12 cellular contexts compared by ENCODE assay signal in genomic region chr2:215929602-215930335, GRCh38.
DNase-seq lines count a peak whose midpoint lies in the region; ATAC-seq and TF ChIP-seq lines count a peak whose summit lies in the region.
"Had no signal": no experiment of that assay in that cellular context is flagged by ENCODE, and none has a peak within 500 bp of the region (broad histone marks: within the 10 kb centered on the region; RNA-seq: fewer than 3 reads in every experiment).

No MANE protein-coding gene starts in this region.

- H3K4me3 ChIP-seq in HEK293 (ENCODE audit: low read depth, low read length) (no peak overlapping the region), left lung (no peak overlapping the region), OCI-LY7 (ENCODE audit: low read depth, low read length, poor library complexity, severe bottlenecking) (no peak overlapping the region)
- H3K4me3 ChIP-seq: BLaER1 treated with 17β-estradiol and CSF1 and Interleukin-3, amounts not matched to agents 10 nM and 100 nM; HAP-1 had no signal

- H2AFZ ChIP-seq in OCI-LY7 (ENCODE audit: low read length): no peak overlapping the region

- H3K9me3 Mint-ChIP-seq in Calu3 (ENCODE audit: low read depth, unreplicated experiment): no peaks in the 10 kb centered on the region
- peaks cover 39% of the 10 kb centered on the region for H3K9me3 Mint-ChIP-seq in WTC11

- POLR2A ChIA-PET in HEK293 (lab: Yijun Ruan, JAX) (no interaction called here), WTC11 (lab: Charles Lee) (no interaction called here), OCI-LY7 (lab: Charles Lee) (no interaction called here)

- H3K36me3 Mint-ChIP-seq in Calu3 (ENCODE audit: insufficient read depth, unreplicated experiment) (peaks cover 5% of the 10 kb centered on the region), WTC11 (peaks cover 52% of the 10 kb centered on the region)

- H3K4me2 ChIP-seq in OCI-LY7 (ENCODE audit: low read length): no peak overlapping the region

- H3K27ac ChIP-seq in HEK293 (ENCODE audit: extremely low read depth, low read depth, low read length) (no peak overlapping the region), left lung (peak overlapping the region; percentile 4 to 67), OCI-LY7 (ENCODE audit: low read depth, low read length, poor library complexity, severe bottlenecking) (no peak overlapping the region)

- H4K20me1 ChIP-seq in OCI-LY7 (ENCODE audit: insufficient read depth, low read length): no peaks in the 10 kb centered on the region
- H4K20me1 ChIP-seq: BLaER1 treated with 17β-estradiol and CSF1 and Interleukin-3, amounts not matched to agents 10 nM and 100 nM had no signal

- peaks cover 17% of the 10 kb centered on the region for H3K4me1 Mint-ChIP-seq in Calu3 (ENCODE audit: low read depth, unreplicated experiment)
- H3K4me1 Mint-ChIP-seq in WTC11: peaks cover 57% of the 10 kb centered on the region

- H3K4me1 ChIP-seq in HEK293 (ENCODE audit: control insufficient read depth, insufficient read depth, low read length): no peaks in the 10 kb centered on the region
- peaks cover 0 to 15% of the 10 kb centered on the region in 2 donors for H3K4me1 ChIP-seq in left lung
- no peaks in the 10 kb centered on the region for H3K4me1 ChIP-seq in OCI-LY7 (ENCODE audit: insufficient read depth, low read length, poor library complexity, severe bottlenecking)
- H3K4me1 ChIP-seq: HAP-1 had no signal

- CTCF ChIA-PET in Calu3 (lab: Charles Lee) (no interaction called here), HEK293 (lab: Yijun Ruan, JAX) (interaction anchor here (0.6 to 1.8 kb wide), 7 partner anchors 9 to 1277 kb away, joined by 3 to 6 read pairs (median 3); no protein-coding TSS in a partner anchor), WTC11 (lab: Charles Lee) (interaction anchor here (1.3 to 3.4 kb wide), 4 partner anchors 11 to 618 kb away, joined by 3 to 31 read pairs (median 6); partner anchors contain the start of gene ATIC), OCI-LY7 (lab: Charles Lee; ENCODE audit: unreplicated experiment) (no interaction called here)

- H3K27me3 ChIP-seq in left lung: no peaks in the 10 kb centered on the region
- H3K27me3 ChIP-seq: BLaER1 treated with 17β-estradiol and CSF1 and Interleukin-3, amounts not matched to agents 10 nM and 100 nM had no signal

- no peaks in the 10 kb centered on the region for H3K79me2 ChIP-seq in OCI-LY7 (ENCODE audit: insufficient read depth, low read depth, low read length)

- H3K9me3 ChIP-seq in HEK293 (ENCODE audit: control insufficient read depth, insufficient read depth, low read depth, low read length): no peaks in the 10 kb centered on the region
- H3K9me3 ChIP-seq in left lung: no peaks in the 10 kb centered on the region
- H3K9me3 ChIP-seq in OCI-LY7 (ENCODE audit: low read length): no peaks in the 10 kb centered on the region
- H3K9me3 ChIP-seq: BLaER1 treated with 17β-estradiol and CSF1 and Interleukin-3, amounts not matched to agents 10 nM and 100 nM; HAP-1 had no signal

- H3K27ac Mint-ChIP-seq in Calu3 (ENCODE audit: unreplicated experiment) (peak overlapping the region; percentile 17), WTC11 (peak overlapping the region; percentile 10)

- H3K27me3 Mint-ChIP-seq in Calu3 (ENCODE audit: unreplicated experiment) (no peaks in the 10 kb centered on the region), WTC11 (ENCODE audit: low read depth) (no peaks in the 10 kb centered on the region; the same call in 1 of the 2 replicates)

- no peaks in the 10 kb centered on the region for H3K9me2 ChIP-seq in OCI-LY7 (ENCODE audit: insufficient read depth, low read length)

- intact Hi-C loops in Calu3 (cut with micrococcal nuclease; ENCODE audit: unreplicated experiment): loop anchor here (5.0 to 10.0 kb wide), 2 partner anchors 655 to 967 kb away; no protein-coding TSS in a partner anchor
- intact Hi-C loops in left lung (cut with DNase I): no loop called here
- intact Hi-C loops in OCI-LY7 (cut with micrococcal nuclease; ENCODE audit: unreplicated experiment): loop anchor here (10.0 kb wide), 2 partner anchors 375 to 655 kb away; no protein-coding TSS in a partner anchor

- TF ChIP-seq CTCF in Calu3 (IDR thresholded peaks at IDR 0.05; ENCODE audit: unreplicated experiment): no peak
- no peak for TF ChIP-seq CTCF in HEK293 (tag by site-specific recombination; IDR thresholded peaks at IDR 0.05)
- no peak for TF ChIP-seq CTCF in WTC11 (IDR thresholded peaks at IDR 0.05)
- TF ChIP-seq CTCF in left lung (IDR thresholded peaks at IDR 0.05): no peak
- no peak for TF ChIP-seq CTCF in OCI-LY7 (conservative IDR thresholded peaks at IDR 0.05; ENCODE audit: low read length)

- H3K4me3 Mint-ChIP-seq in Calu3 (ENCODE audit: low read depth, unreplicated experiment) (no peak overlapping the region), WTC11 (no peak overlapping the region)

- H3K36me3 ChIP-seq in HEK293 (ENCODE audit: control insufficient read depth in 2 of 2, insufficient read depth in 1 of 2, low read length in 2 of 2) (no peaks in the 10 kb centered on the region), left lung (no peaks in the 10 kb centered on the region), OCI-LY7 (ENCODE audit: insufficient read depth, low read length) (no peaks in the 10 kb centered on the region)
- H3K36me3 ChIP-seq: BLaER1 treated with 17β-estradiol and CSF1 and Interleukin-3, amounts not matched to agents 10 nM and 100 nM; HAP-1 had no signal

- ATAC-seq in WTC11 (peak; percentile 54), left lung (peak; percentile 11), GM21619 (IDR thresholded peaks at IDR 0.05; ENCODE audit: unreplicated experiment) (no peak)

- BruUV-seq in Calu3 (replicated peaks; lab: Mats Ljungman, UMichigan) (no TSS peak), OCI-LY7 (replicated peaks; lab: Mats Ljungman, UMichigan) (no TSS peak)

- DNase-seq in Calu3: no peak
- DNase-seq in WTC11 (ENCODE audit: low spot score): no peak
- no peak for DNase-seq in left lung
- no peak for DNase-seq in NCI-H526 treated with DMSO at 0.1 percent for 48 hours (lab: John Stamatoyannopoulos, UW)
- DNase-seq in effector CD4-positive, alpha-beta T cell: no peak
- DNase-seq in OCI-LY7 (ENCODE audit: low spot score): no peak
- DNase-seq: NCI-H1105, T-helper 2 cell had no signal

TF ChIP-seq in HEK293, 187 proteins besides CTCF, POLR2A, EP300 and RAD21 (continues in another document):
- TF ChIP-seq ZNF600 (tag by site-specific recombination; IDR thresholded peaks at IDR 0.05) (0 out of 2 replicates have a peak, but pooled peaks have one; percentile 8), PRDM1 (tag by site-specific recombination; IDR thresholded peaks at IDR 0.05) (peak; percentile 35; the same call in 1 of the 2 replicates), SETDB1 (IDR thresholded peaks at IDR 0.05; ENCODE audit: insufficient read length, low read length) (peak; percentile 55), ZBTB48 (tag by site-specific recombination; IDR thresholded peaks at IDR 0.05) (peak; percentile 43; the same call in 1 of the 2 replicates), ZNF473 (tag by site-specific recombination; IDR thresholded peaks at IDR 0.05) (no peak), HOXD13 (CRISPR knock-in tag; IDR thresholded peaks at IDR 0.05; ENCODE audit: borderline replicate concordance) (peak; percentile 38; the same call in 1 of the 2 replicates), ZNF169 (tag by site-specific recombination; IDR thresholded peaks at IDR 0.05) (no peak), ZNF692 (tag by site-specific recombination; IDR thresholded peaks at IDR 0.05) (peak; percentile 55; the same call in 1 of the 2 replicates), ZNF335 (tag by site-specific recombination; conservative IDR thresholded peaks at IDR 0.05) (peak; percentile 25; the same call in 1 of the 2 replicates), ZBTB20 (tag by site-specific recombination; IDR thresholded peaks at IDR 0.05) (0 out of 2 replicates have a peak, but pooled peaks have one; percentile 8)

TF ChIP-seq in WTC11, 78 proteins besides CTCF, POLR2A, EP300 and RAD21:
- no peak for TF ChIP-seq FOXP4 (CRISPR knock-in tag; IDR thresholded peaks at IDR 0.05)
- no peak for TF ChIP-seq FOXJ3 (CRISPR knock-in tag; IDR thresholded peaks at IDR 0.05; ENCODE audit: borderline replicate concordance)
- TF ChIP-seq TEAD1 (CRISPR knock-in tag; IDR thresholded peaks at IDR 0.05): 0 out of 2 replicates have a peak, but pooled peaks have one; percentile 15
- no peak for TF ChIP-seq USF1 (CRISPR knock-in tag; IDR thresholded peaks at IDR 0.05)
- TF ChIP-seq NFE2L1 (CRISPR knock-in tag; IDR thresholded peaks at IDR 0.05): peak; percentile 70
- TF ChIP-seq, protein P1, sequence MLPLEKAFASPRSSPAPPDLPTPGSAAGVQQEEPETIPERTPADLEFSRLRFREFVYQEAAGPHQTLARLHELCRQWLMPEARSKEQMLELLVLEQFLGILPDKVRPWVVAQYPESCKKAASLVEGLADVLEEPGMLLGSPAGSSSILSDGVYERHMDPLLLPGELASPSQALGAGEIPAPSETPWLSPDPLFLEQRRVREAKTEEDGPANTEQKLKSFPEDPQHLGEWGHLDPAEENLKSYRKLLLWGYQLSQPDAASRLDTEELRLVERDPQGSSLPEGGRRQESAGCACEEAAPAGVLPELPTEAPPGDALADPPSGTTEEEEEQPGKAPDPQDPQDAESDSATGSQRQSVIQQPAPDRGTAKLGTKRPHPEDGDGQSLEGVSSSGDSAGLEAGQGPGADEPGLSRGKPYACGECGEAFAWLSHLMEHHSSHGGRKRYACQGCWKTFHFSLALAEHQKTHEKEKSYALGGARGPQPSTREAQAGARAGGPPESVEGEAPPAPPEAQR (CRISPR knock-in tag; IDR thresholded peaks at IDR 0.05): no peak

Comparison
In these comparisons a context has a peak if more than half of its experiments do, and no peak if none do; other contexts are left out.
1. H3K27ac ChIP-seq: peak in left lung (2 of 2); none in HEK293 (single experiment) and OCI-LY7 (single experiment).
2. CTCF ChIA-PET loops: an anchor here in HEK293 (0.6 to 1.8 kb wide) and WTC11 (1.3 to 3.4 kb wide); none called in Calu3 and OCI-LY7.
3. intact Hi-C loops: an anchor here in Calu3 (5.0 to 10.0 kb wide) and OCI-LY7 (10.0 kb wide); none called in left lung.